24 cellular contexts compared by ENCODE assay signal in genomic region chr2:201298462-201298861, GRCh38.
DNase-seq lines count a peak whose midpoint lies in the region; ATAC-seq and TF ChIP-seq lines count a peak whose summit lies in the region.
"Had no signal": no experiment of that assay in that cellular context is flagged by ENCODE, and none has a peak within 500 bp of the region (broad histone marks: within the 10 kb centered on the region; RNA-seq: fewer than 3 reads in every experiment).

No MANE protein-coding gene starts in this region.

- H3K4me3 ChIP-seq in DND-41 (ENCODE audit: low read depth in 1 of 2, low read length in 2 of 2) (no peak overlapping the region), brain microvascular endothelial cell (ENCODE audit: low read depth, low read length) (no peak overlapping the region)
- H3K4me3 ChIP-seq: mucosa of descending colon, psoas muscle, smooth muscle cell, tibial artery had no signal

- peak overlapping the region; percentile 14 for H3K27ac Mint-ChIP-seq in nephron progenitor cell
- H3K27ac Mint-ChIP-seq in stimulated activated memory B cell treated with anti-CD40 and anti-IgM and Interleukin-4, amounts not matched to agents 10 μg/mL and 1 μg/mL and 100 μg/mL, for 72 hours, result no peak overlapping the region
- H3K27ac Mint-ChIP-seq: activated T-cell treated with anti-CD3 and anti-CD28 coated beads, Interleukin-2, amount 50 U/mL, for 24 hours; B cell; stimulated activated naive CD8-positive, alpha-beta T cell treated with anti-CD3 and anti-CD28 coated beads, Interleukin-15, Interleukin-2, amounts not matched to agents 100 ng/mL and 50 ng/mL, for 24 hours had no signal

- H3K4me1 ChIP-seq in DND-41 (ENCODE audit: insufficient read depth, low read length), result peaks cover 6% of the 10 kb centered on the region
- H3K4me1 ChIP-seq: psoas muscle, tibial artery had no signal

- H3K9me3 ChIP-seq in DND-41 (ENCODE audit: insufficient read depth, low read length, severe bottlenecking) (no peaks in the 10 kb centered on the region), KOPT-K1 (ENCODE audit: insufficient read depth, low read length, poor library complexity, severe bottlenecking) (peaks cover 41% of the 10 kb centered on the region)
- H3K9me3 ChIP-seq: psoas muscle had no signal

- no peak overlapping the region for H3K4me2 ChIP-seq in DND-41 (ENCODE audit: insufficient read depth, low read length)
- H3K4me2 ChIP-seq: smooth muscle cell had no signal

- H3K9ac ChIP-seq in DND-41 (ENCODE audit: low read depth, low read length), result no peak overlapping the region

- H3K27me3 ChIP-seq in DND-41 (ENCODE audit: insufficient read depth, low read length, poor library complexity) (no peaks in the 10 kb centered on the region), brain microvascular endothelial cell (replicated peaks) (no peaks in the 10 kb centered on the region)
- H3K27me3 ChIP-seq: tibial artery had no signal

- no peak overlapping the region for H2AFZ ChIP-seq in DND-41 (ENCODE audit: low read depth, low read length)

- H3K27ac ChIP-seq in DND-41 (ENCODE audit: low read length) (0 out of 2 replicates have a peak overlapping the region, but pooled peaks have one; percentile 1), KOPT-K1 (ENCODE audit: low read depth, low read length, poor library complexity, severe bottlenecking) (peak overlapping the region; percentile 26), brain microvascular endothelial cell (no peak overlapping the region)
- H3K27ac ChIP-seq: psoas muscle, tibial artery had no signal

- no peaks in the 10 kb centered on the region for H4K20me1 ChIP-seq in DND-41 (ENCODE audit: insufficient read depth, low read length)

- H3K9me3 Mint-ChIP-seq in nephron progenitor cell, result peaks cover 49% of the 10 kb centered on the region
- peaks cover 32% of the 10 kb centered on the region for H3K9me3 Mint-ChIP-seq in stimulated activated memory B cell treated with anti-CD40 and anti-IgM and Interleukin-4, amounts not matched to agents 10 μg/mL and 1 μg/mL and 100 μg/mL, for 72 hours

- no peaks in the 10 kb centered on the region for H3K36me3 ChIP-seq in DND-41 (ENCODE audit: insufficient read depth, low read length)
- peaks cover 5% of the 10 kb centered on the region; the same call in 1 of the 2 replicates for H3K36me3 ChIP-seq in KOPT-K1 (ENCODE audit: insufficient read depth, low read length)
- no peaks in the 10 kb centered on the region for H3K36me3 ChIP-seq in brain microvascular endothelial cell (replicated peaks)

- TF ChIP-seq CTCF in DND-41 (IDR thresholded peaks at IDR 0.05; ENCODE audit: borderline replicate concordance, extremely low read depth, low read length, poor library complexity, severe bottlenecking), result no peak
- TF ChIP-seq CTCF in brain microvascular endothelial cell (IDR thresholded peaks at IDR 0.05; ENCODE audit: low read depth, low read length, missing control alignments), result no peak
- no peak for TF ChIP-seq CTCF in nephron progenitor cell (IDR thresholded peaks at IDR 0.05)

- H3K27me3 Mint-ChIP-seq in nephron progenitor cell (ENCODE audit: low read depth, poor library complexity), result peaks cover under 1% of the 10 kb centered on the region
- no peaks in the 10 kb centered on the region for H3K27me3 Mint-ChIP-seq in stimulated activated memory B cell treated with anti-CD40 and anti-IgM and Interleukin-4, amounts not matched to agents 10 μg/mL and 1 μg/mL and 100 μg/mL, for 72 hours
- H3K27me3 Mint-ChIP-seq: activated T-cell treated with anti-CD3 and anti-CD28 coated beads, Interleukin-2, amount 50 U/mL, for 24 hours; B cell; stimulated activated naive CD8-positive, alpha-beta T cell treated with anti-CD3 and anti-CD28 coated beads, Interleukin-15, Interleukin-2, amounts not matched to agents 100 ng/mL and 50 ng/mL, for 24 hours had no signal

- no peak overlapping the region for H3K4me3 Mint-ChIP-seq in nephron progenitor cell
- H3K4me3 Mint-ChIP-seq in stimulated activated memory B cell treated with anti-CD40 and anti-IgM and Interleukin-4, amounts not matched to agents 10 μg/mL and 1 μg/mL and 100 μg/mL, for 72 hours, result no peak overlapping the region
- H3K4me3 Mint-ChIP-seq: activated T-cell treated with anti-CD3 and anti-CD28 coated beads, Interleukin-2, amount 50 U/mL, for 24 hours; B cell; stimulated activated naive CD8-positive, alpha-beta T cell treated with anti-CD3 and anti-CD28 coated beads, Interleukin-15, Interleukin-2, amounts not matched to agents 100 ng/mL and 50 ng/mL, for 24 hours had no signal

- H3K36me3 Mint-ChIP-seq in nephron progenitor cell (ENCODE audit: low read depth), result peaks cover 5% of the 10 kb centered on the region
- H3K36me3 Mint-ChIP-seq in stimulated activated memory B cell treated with anti-CD40 and anti-IgM and Interleukin-4, amounts not matched to agents 10 μg/mL and 1 μg/mL and 100 μg/mL, for 72 hours, result peaks cover 71% of the 10 kb centered on the region

- ATAC-seq in DND-41 (ENCODE audit: insufficient read depth, low read depth), result peak; percentile 80
- ATAC-seq in SK-N-SH treated with all-trans-retinoic acid at 6 μM for 48 hours, result no peak
- ATAC-seq in stimulated activated memory B cell treated with anti-CD40 and anti-IgM and Interleukin-4, amounts not matched to agents 10 μg/mL and 1 μg/mL and 100 μg/mL, for 72 hours, result no peak
- ATAC-seq: activated CD4-positive, CD25-positive, alpha-beta regulatory T cell treated with anti-CD3 and anti-CD28 coated beads, Interleukin-2, amount 50 U/mL, for 24 hours; HepG2; mucosa of descending colon; Panc1; psoas muscle had no signal

- H3K4me1 Mint-ChIP-seq in nephron progenitor cell, result no peaks in the 10 kb centered on the region
- H3K4me1 Mint-ChIP-seq in stimulated activated memory B cell treated with anti-CD40 and anti-IgM and Interleukin-4, amounts not matched to agents 10 μg/mL and 1 μg/mL and 100 μg/mL, for 72 hours, result no peaks in the 10 kb centered on the region
- H3K4me1 Mint-ChIP-seq: B cell had no signal

- H3K79me2 ChIP-seq in DND-41 (ENCODE audit: insufficient read depth, low read length), result no peaks in the 10 kb centered on the region

- in situ Hi-C loops in brain microvascular endothelial cell (cut with HindIII; ENCODE audit: low pct_ligation_motif_present, low sequenced_read_pairs), result no loop called here

- DNase-seq in DND-41 (no peak), brain microvascular endothelial cell (peak; percentile 9), nephron progenitor cell (no peak), NCI-H524 treated with DMSO at 0.1 percent for 48 hours (lab: John Stamatoyannopoulos, UW) (no peak)
- DNase-seq: activated naive CD4-positive, alpha-beta T cell; activated T-cell treated with anti-CD3 and anti-CD28 coated beads, Interleukin-2, amount 50 U/mL, for 24 hours; effector memory CD4-positive, alpha-beta T cell; head of caudate nucleus; mucosa of descending colon; NCI-H1694 treated with DMSO at 0.1 percent for 48 hours; NCI-H345; psoas muscle; stimulated activated CD4-positive, alpha-beta T cell treated with anti-CD3 and anti-CD28 coated beads, Interleukin-4, amount 100 ng/mL, for 1 hour; T1000; tibial artery had no signal

TF ChIP-seq in SK-N-SH treated with all-trans-retinoic acid at 6 μM for 48 hours, 23 proteins besides CTCF, POLR2A, EP300 and RAD21 (continues in another document):
- TF ChIP-seq CREB5 (CRISPR knock-in tag; IDR thresholded peaks at IDR 0.05; ENCODE audit: low read depth), result no peak
- no peak for TF ChIP-seq POU6F1 (CRISPR knock-in tag; IDR thresholded peaks at IDR 0.05; ENCODE audit: borderline replicate concordance, low read depth)
- no peak for TF ChIP-seq ZFP3 (CRISPR knock-in tag; IDR thresholded peaks at IDR 0.05)
